In genomic region chr2:27843992-27844391, GRCh38 we compare ENCODE assay signal across 15 cellular contexts. TPM values are rescaled to one million over a fixed set of nuclear protein-coding genes. Genes with fewer than 3 reads are reported as not detected.
DNase-seq lines count a peak whose midpoint lies in the region; ATAC-seq and TF ChIP-seq lines count a peak whose summit lies in the region.
"Had no signal": no experiment of that assay in that cellular context is flagged by ENCODE, and none has a peak within 500 bp of the region (broad histone marks: within the 10 kb centered on the region; RNA-seq: fewer than 3 reads in every experiment).

No MANE protein-coding gene starts in this region.

- 42% methylated on average over 7 of the region's 7 CpGs for WGBS in mammary epithelial cell (ENCODE audit: low coverage, missing lambda C conversion rate)
- WGBS in trophoblast cell (ENCODE audit: extremely low coverage, insufficient coverage, insufficient read length) = no CpG with 5 or more reads among the region's 7 CpGs

- H3K36me3 Mint-ChIP-seq in type B pancreatic cell = no peaks in the 10 kb centered on the region
- H3K36me3 Mint-ChIP-seq: CD14-positive monocyte had no signal

- intact Hi-C loops in mammary epithelial cell (cut with micrococcal nuclease) = no loop called here

- H3K9me3 ChIP-seq in mammary epithelial cell (replicated peaks; ENCODE audit: insufficient read depth, low read length) (no peaks in the 10 kb centered on the region), trophoblast cell (ENCODE audit: insufficient read depth, low read depth, low read length) (no peaks in the 10 kb centered on the region)
- H3K9me3 ChIP-seq: A549, Caco-2, HAP-1 had no signal

- no peak overlapping the region for H2AK5ac ChIP-seq in trophoblast cell (ENCODE audit: low read length)

- H4K8ac ChIP-seq in trophoblast cell (ENCODE audit: low read depth, low read length) = no peak overlapping the region

- H3K27ac ChIP-seq in mammary epithelial cell (ENCODE audit: insufficient read depth, low read depth, low read length) = no peak overlapping the region
- no peak overlapping the region for H3K27ac ChIP-seq in trophoblast cell (ENCODE audit: low read depth, low read length)
- H3K27ac ChIP-seq: A549 had no signal

- H4K20me1 ChIP-seq in mammary epithelial cell (ENCODE audit: insufficient read depth, low read length) = no peaks in the 10 kb centered on the region

- H2BK5ac ChIP-seq in trophoblast cell (ENCODE audit: low read depth, low read length, poor library complexity) = no peak overlapping the region

- CTCF ChIA-PET in mammary epithelial cell (lab: Charles Lee; ENCODE audit: low non-redundant PET) = no interaction called here

- no peaks in the 10 kb centered on the region for H3K9me3 Mint-ChIP-seq in type B pancreatic cell
- H3K9me3 Mint-ChIP-seq: CD8-positive, alpha-beta T cell had no signal

- no peak overlapping the region for H3K23ac ChIP-seq in trophoblast cell (ENCODE audit: low read length)

- peak overlapping the region; percentile 53 for H3K18ac ChIP-seq in trophoblast cell (ENCODE audit: low read length)

- no peaks in the 10 kb centered on the region for H3K4me1 Mint-ChIP-seq in type B pancreatic cell (ENCODE audit: unreplicated experiment)

- H3K4me3 Mint-ChIP-seq in type B pancreatic cell = no peak overlapping the region
- H3K4me3 Mint-ChIP-seq: CD14-positive monocyte; CD8-positive, alpha-beta T cell had no signal

- peaks cover 2% of the 10 kb centered on the region for H3K79me1 ChIP-seq in trophoblast cell (ENCODE audit: low read length)

- dilution Hi-C loops in mammary epithelial cell (cut with HindIII; ENCODE audit: low sequenced_read_pairs) = no loop called here

- no peak for TF ChIP-seq CTCF in mammary epithelial cell (conservative IDR thresholded peaks at IDR 0.05 in 1 of 2, IDR thresholded peaks at IDR 0.05 in 1 of 2; ENCODE audit: extremely low read depth in 1 of 2, insufficient read depth in 1 of 2, low read depth in 1 of 2, low read length in 2 of 2)
- no peak for TF ChIP-seq CTCF in type B pancreatic cell (conservative IDR thresholded peaks at IDR 0.05)

- no peak overlapping the region for H4K91ac ChIP-seq in trophoblast cell (ENCODE audit: low read depth, low read length)

- H2BK120ac ChIP-seq in trophoblast cell (ENCODE audit: insufficient read depth, low read length, poor library complexity) = no peak overlapping the region

- H2AFZ ChIP-seq in mammary epithelial cell (ENCODE audit: low read depth, low read length) (peak overlapping the region; percentile 60), trophoblast cell (ENCODE audit: insufficient read depth, low read length, poor library complexity) (no peak overlapping the region)

- ATAC-seq in esophagus mucosa = peak; percentile 50
- no peak for ATAC-seq in HG02870 (IDR thresholded peaks at IDR 0.05; ENCODE audit: unreplicated experiment)
- ATAC-seq in HG02981 (IDR thresholded peaks at IDR 0.05; ENCODE audit: unreplicated experiment) = no peak
- ATAC-seq: A549; CD8-positive, alpha-beta T cell had no signal

- no peak overlapping the region for H3K4me3 ChIP-seq in mammary epithelial cell (replicated peaks in 1 of 3; ENCODE audit: insufficient read depth in 1 of 3, low read depth in 2 of 3, low read length in 3 of 3)
- no peak overlapping the region for H3K4me3 ChIP-seq in trophoblast cell (ENCODE audit: low read depth, low read length)
- H3K4me3 ChIP-seq: A549, HAP-1 had no signal

- H4K12ac ChIP-seq in trophoblast cell (ENCODE audit: low read depth, low read length) = no peak overlapping the region

- H3K27me3 ChIP-seq in mammary epithelial cell (ENCODE audit: insufficient read depth, low read length) (no peaks in the 10 kb centered on the region), trophoblast cell (ENCODE audit: insufficient read depth, low read length) (no peaks in the 10 kb centered on the region)

- H3K4me2 ChIP-seq in mammary epithelial cell (ENCODE audit: insufficient read depth, low read depth, low read length) = peak overlapping the region; percentile 6
- H3K4me2 ChIP-seq in trophoblast cell (ENCODE audit: low read length) = no peak overlapping the region
- H3K4me2 ChIP-seq: A549 had no signal

- BruUV-seq in mammary epithelial cell (replicated peaks; lab: Mats Ljungman, UMichigan) = no TSS peak

- in situ Hi-C loops in mammary epithelial cell (cut with MboI; ENCODE audit: low sequenced_read_pairs in 2 of 2) = no loop called here

- H3K14ac ChIP-seq in trophoblast cell (ENCODE audit: low read length) = no peak overlapping the region

- H3K4ac ChIP-seq in trophoblast cell (ENCODE audit: low read depth, low read length) = no peak overlapping the region

- peak overlapping the region; percentile 71 for H3K27ac Mint-ChIP-seq in type B pancreatic cell
- H3K27ac Mint-ChIP-seq: CD14-positive monocyte; CD8-positive, alpha-beta T cell had no signal

- peak; percentile 42 for DNase-seq in mammary epithelial cell
- peak; percentile 74 to 94 for DNase-seq in trophoblast cell
- DNase-seq in type B pancreatic cell (ENCODE audit: extremely low spot score, unreplicated experiment) = no peak
- DNase-seq in globus pallidus (ENCODE audit: low spot score) = no peak
- DNase-seq: Caco-2; CD8-positive, alpha-beta T cell; DND-41; GF-D8; IMR-90 had no signal

- H3K9ac ChIP-seq in mammary epithelial cell (ENCODE audit: insufficient read depth, low read length) (no peak overlapping the region), trophoblast cell (ENCODE audit: low read length) (no peak overlapping the region)

- H3K4me1 ChIP-seq in mammary epithelial cell (ENCODE audit: insufficient read depth, low read length) = peaks cover 19% of the 10 kb centered on the region
- peaks cover 0 to 3% of the 10 kb centered on the region in 2 experiments for H3K4me1 ChIP-seq in trophoblast cell (ENCODE audit: control insufficient read depth in 1 of 2, insufficient read depth in 2 of 2, low read length in 2 of 2)
- H3K4me1 ChIP-seq: A549, Caco-2 had no signal

- peak overlapping the region; percentile 95 for H2BK12ac ChIP-seq in trophoblast cell (ENCODE audit: low read length)

- no peaks in the 10 kb centered on the region for H3K36me3 ChIP-seq in mammary epithelial cell (ENCODE audit: insufficient read depth, low read length)
- no peaks in the 10 kb centered on the region for H3K36me3 ChIP-seq in trophoblast cell (ENCODE audit: control insufficient read depth in 1 of 2, insufficient read depth in 2 of 2, low read length in 2 of 2)
- H3K36me3 ChIP-seq: HAP-1 had no signal

- H3K79me2 ChIP-seq in mammary epithelial cell (ENCODE audit: insufficient read depth, low read length) = no peaks in the 10 kb centered on the region
- H3K79me2 ChIP-seq in trophoblast cell (ENCODE audit: control insufficient read depth, insufficient read depth, low read length, poor library complexity) = no peaks in the 10 kb centered on the region

- H3K27me3 Mint-ChIP-seq in type B pancreatic cell = no peaks in the 10 kb centered on the region

RNA-seq across cellular contexts. Expression of gene RBKS, which starts 46.2 kb away (rescaled TPM):
- total RNA-seq in mammary epithelial cell = 1 to 10 TPM; 1.1 to 3.8 TPM
- polyA plus RNA-seq in mammary epithelial cell = 1.9 TPM
- not detected for polyA minus RNA-seq in mammary epithelial cell
- 4.5 TPM for total RNA-seq in esophagus mucosa
- polyA plus RNA-seq in trophoblast cell (2013) = 1.6 TPM in 2 replicates
- total RNA-seq in type B pancreatic cell (ENCODE audit: low replicate concordance) = 2.6 and 3.2 TPM in 2 replicates

RNA-seq across cellular contexts. Expression of gene BABAM2, which starts 46.5 kb away (rescaled TPM):
- total RNA-seq in mammary epithelial cell = 10 to 100 TPM; 27.9 to 35.0 TPM
- polyA plus RNA-seq in mammary epithelial cell = 21.8 TPM
- polyA minus RNA-seq in mammary epithelial cell = 31.3 TPM
- 29.5 TPM for total RNA-seq in esophagus mucosa
- polyA plus RNA-seq in trophoblast cell (2013) = 27.7 and 29.7 TPM in 2 replicates
- total RNA-seq in type B pancreatic cell (ENCODE audit: low replicate concordance) = 26.1 and 30.4 TPM in 2 replicates

Comparison
In these comparisons a context has a peak if more than half of its experiments do, and no peak if none do; other contexts are left out.
1. DNase-seq: peak in mammary epithelial cell (single experiment) and trophoblast cell (2 of 2); none in type B pancreatic cell (single experiment) and globus pallidus (single experiment).